In the genomic region with DNA sequence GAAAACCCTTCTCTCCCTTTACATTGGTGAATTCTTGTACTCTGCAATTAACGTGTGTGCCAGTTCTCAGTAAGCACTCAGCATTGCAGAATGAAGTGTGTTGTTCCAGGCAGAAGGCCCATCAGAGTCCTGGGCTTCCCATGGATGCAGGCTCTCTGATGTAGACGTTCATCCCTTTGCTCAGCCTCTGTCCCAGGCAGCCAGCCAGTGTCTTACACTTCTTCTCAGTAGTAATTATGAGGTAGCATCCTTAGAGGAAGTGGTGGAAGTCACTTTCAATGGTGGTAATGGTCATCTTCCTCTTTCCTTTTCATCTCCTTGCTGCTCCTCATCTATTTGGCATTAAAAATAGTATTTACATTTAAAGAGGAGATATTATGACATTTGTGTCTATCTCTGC, we compare ENCODE assay signal across 15 cellular contexts.
"Had no signal": no experiment of that assay in that cellular context is flagged by ENCODE, and none has a peak within 500 bp of the region (broad histone marks: within the 10 kb centered on the region; RNA-seq: fewer than 3 reads in every experiment).

No MANE protein-coding gene starts in this region.

- H3K4me1 ChIP-seq: upper lobe of left lung had no signal

- H3K27me3 ChIP-seq: foreskin keratinocyte, upper lobe of left lung had no signal

- ATAC-seq: activated CD8-positive, alpha-beta T cell treated with anti-CD3 and anti-CD28 coated beads for 36 hours; foreskin keratinocyte; left cardiac atrium; sciatic nerve had no signal

- H3K36me3 ChIP-seq: upper lobe of left lung, WERI-Rb-1 had no signal

- H3K4me3 ChIP-seq: dorsolateral prefrontal cortex, upper lobe of left lung had no signal

- H3K27ac ChIP-seq: dorsolateral prefrontal cortex, upper lobe of left lung, WERI-Rb-1 had no signal

- DNase-seq: activated CD4-positive, alpha-beta T cell treated with anti-CD3 and anti-CD28 coated beads for 4 hours; activated CD8-positive, alpha-beta memory T cell treated with anti-CD3 and anti-CD28 coated beads, Interleukin-2, amount 50 U/mL, for 4 hours; activated CD8-positive, alpha-beta T cell treated with anti-CD3 and anti-CD28 coated beads for 36 hours; activated naive CD8-positive, alpha-beta T cell treated with anti-CD3 and anti-CD28 coated beads, Interleukin-2, amount 10 ng/mL, durations not matched to agents 7 days and 5 days; anterior cingulate cortex; dorsolateral prefrontal cortex; foreskin keratinocyte; left cardiac atrium; mammary epithelial cell; stimulated activated CD4-positive, alpha-beta T cell treated with anti-CD3 and anti-CD28 coated beads, Interleukin-2, amount 100 ng/mL, for 48 hours; stimulated activated naive CD4-positive, alpha-beta T cell treated with Interleukin-2 at 50 U/mL for 16 hours; T1000; upper lobe of left lung; WERI-Rb-1 had no signal
